Comparison of ENCODE assay signal across 14 cellular contexts in genomic region chr9:108245331-108245730, GRCh38.
DNase-seq lines count a peak whose midpoint lies in the region; ATAC-seq, FAIRE-seq and TF ChIP-seq lines count a peak whose summit lies in the region.
"Had no signal": no experiment of that assay in that cellular context is flagged by ENCODE, and none has a peak within 500 bp of the region (broad histone marks: within the 10 kb centered on the region; RNA-seq: fewer than 3 reads in every experiment).

No MANE protein-coding gene starts in this region.

- peaks cover 1% of the 10 kb centered on the region for H3K27me3 Mint-ChIP-seq in nephron progenitor cell (ENCODE audit: low read depth, poor library complexity)
- H3K27me3 Mint-ChIP-seq: IgD-negative memory B cell had no signal

- peak overlapping the region; percentile 24 for H3K27ac Mint-ChIP-seq in nephron progenitor cell
- H3K27ac Mint-ChIP-seq: CD4-positive, CD25-positive, alpha-beta regulatory T cell; IgD-negative memory B cell had no signal

- H3K4me3 Mint-ChIP-seq in nephron progenitor cell: no peak overlapping the region
- H3K4me3 Mint-ChIP-seq: CD4-positive, CD25-positive, alpha-beta regulatory T cell; IgD-negative memory B cell had no signal

- ATAC-seq in GM18861 (IDR thresholded peaks at IDR 0.05; ENCODE audit: unreplicated experiment): no peak

- H3K4me1 Mint-ChIP-seq in nephron progenitor cell: peaks cover 17% of the 10 kb centered on the region
- H3K4me1 Mint-ChIP-seq: CD4-positive, CD25-positive, alpha-beta regulatory T cell; IgD-negative memory B cell had no signal

- H3K27ac ChIP-seq in cingulate gyrus (ENCODE audit: low read depth, low read length): peak overlapping the region; percentile 19
- H3K27ac ChIP-seq: BLaER1 treated with 17β-estradiol and CSF1 and Interleukin-3, amounts not matched to agents 10 nM and 100 nM had no signal

- TF ChIP-seq CTCF in nephron progenitor cell (IDR thresholded peaks at IDR 0.05): no peak

- DNase-seq in inferior parietal cortex (ENCODE audit: extremely low spot score): peak; percentile 26
- no peak for DNase-seq in nephron progenitor cell
- peak; percentile 73 for DNase-seq in superior temporal gyrus (ENCODE audit: extremely low spot score)
- no peak for DNase-seq in GM03348 (ENCODE audit: low spot score)
- DNase-seq in urothelium cell line (ENCODE audit: low spot score): no peak
- DNase-seq in activated naive CD4-positive, alpha-beta T cell treated with Interleukin-2 at 50 U/mL for 16 hours: no peak
- DNase-seq: CD4-positive, CD25-positive, alpha-beta regulatory T cell; DMS79 had no signal

- H3K36me3 Mint-ChIP-seq in nephron progenitor cell (ENCODE audit: low read depth): no peaks in the 10 kb centered on the region
- H3K36me3 Mint-ChIP-seq: CD4-positive, CD25-positive, alpha-beta regulatory T cell; IgD-negative memory B cell had no signal

- no peaks in the 10 kb centered on the region for H3K9me3 Mint-ChIP-seq in nephron progenitor cell

- FAIRE-seq in urothelium cell line (lab: Jason Lieb, UNC): no peak
- FAIRE-seq: GM12891, H1 had no signal

Comparison
In these comparisons a context has a peak if more than half of its experiments do, and no peak if none do; other contexts are left out.
1. DNase-seq: peak in inferior parietal cortex (single experiment) and superior temporal gyrus (single experiment); none in nephron progenitor cell (single experiment), GM03348 (single experiment), urothelium cell line (single experiment) and activated naive CD4-positive, alpha-beta T cell treated with Interleukin-2 at 50 U/mL for 16 hours (single experiment).